15 cellular contexts compared by ENCODE assay signal in the genomic region with DNA sequence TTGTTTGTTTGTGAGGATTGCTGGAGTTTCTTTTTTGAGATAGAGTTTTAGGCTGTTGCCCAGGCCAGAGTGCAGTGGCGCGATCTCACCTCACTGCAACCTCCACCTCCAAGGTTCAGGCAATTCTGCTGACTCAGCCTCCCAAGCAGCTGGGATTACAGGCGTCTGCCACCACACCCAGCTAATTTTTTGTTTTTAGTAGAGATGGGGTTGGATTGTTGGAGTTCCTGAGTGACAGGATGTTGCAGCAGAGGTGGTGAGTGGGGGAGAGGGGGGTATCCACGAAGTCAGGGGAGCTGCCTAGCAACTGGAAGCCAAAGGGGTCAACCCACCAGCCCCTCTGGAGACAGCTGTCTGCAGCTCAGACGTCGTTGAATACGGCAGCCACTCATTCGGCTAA. TPM values are rescaled to one million over a fixed set of nuclear protein-coding genes. Genes with fewer than 3 reads are reported as not detected.
DNase-seq lines count a peak whose midpoint lies in the region; ATAC-seq, FAIRE-seq and TF ChIP-seq lines count a peak whose summit lies in the region.
"Not testable (repeated sequence)": the region's sequence is repeated elsewhere in the genome, so short reads cannot be mapped to it uniquely, and the experiment has no call there.
"Had no signal": no experiment of that assay in that cellular context is flagged by ENCODE, and none has a peak within 500 bp of the region (broad histone marks: within the 10 kb centered on the region; RNA-seq: fewer than 3 reads in every experiment).

No MANE protein-coding gene starts in this region.

- H3K4me1 ChIP-seq in A549, result peaks cover 16% of the 10 kb centered on the region
- H3K4me1 ChIP-seq in PC-3 (ENCODE audit: insufficient read depth, low read length); K562 (replicated peaks in 1 of 2; ENCODE audit: control insufficient read depth in 2 of 2, insufficient read depth in 2 of 2, low read length in 2 of 2); endothelial cell of umbilical vein (ENCODE audit: control insufficient read depth, extremely low read depth, insufficient read depth, low read length): not testable (repeated sequence)

- not testable (repeated sequence) for ATAC-seq in A549
- ATAC-seq in PC-3, result 0 out of 2 replicates have a peak, but pooled peaks have one; percentile 20
- ATAC-seq in K562, result peak; percentile 35; the same call in 2 of the 3 replicates

- 63% methylated on average over 6 of the region's 8 CpGs for WGBS in A549 (ENCODE audit: missing lambda C conversion rate)
- 2% methylated on average over 5 of the region's 8 CpGs for WGBS in K562 (ENCODE audit: insufficient coverage, low coverage, missing lambda C conversion rate)

- not testable (repeated sequence) for H3K36me3 ChIP-seq in PC-3 (ENCODE audit: low read depth, low read length); K562 (ENCODE audit: control insufficient read depth, insufficient read depth, low read length); endothelial cell of umbilical vein (ENCODE audit: control insufficient read depth in 2 of 2, extremely low read depth in 1 of 2, insufficient read depth in 2 of 2, low read length in 2 of 2)

- not testable (repeated sequence) for H3K9me3 ChIP-seq in A549; PC-3 (ENCODE audit: low read length); K562 (replicated peaks; ENCODE audit: control insufficient read depth, insufficient read depth, low read depth, low read length); endothelial cell of umbilical vein (replicated peaks; ENCODE audit: control insufficient read depth, insufficient read depth, low read length)

- in situ Hi-C loops in K562 (cut with MboI), result loop anchor here (10.0 kb wide), 1 partner anchor 65 kb away; no protein-coding TSS in a partner anchor

- H3K27ac Mint-ChIP-seq in activated CD4-positive, alpha-beta memory T cell treated with anti-CD3 and anti-CD28 coated beads, Interleukin-2, amount 10 ng/mL, durations not matched to agents 7 days and 5 days, result not testable (repeated sequence)

- TF ChIP-seq POLR2A in A549 (IDR thresholded peaks at IDR 0.05; ENCODE audit: low read length); K562 (conservative IDR thresholded peaks at IDR 0.05); endothelial cell of umbilical vein (IDR thresholded peaks at IDR 0.05; ENCODE audit: low read depth, low read length): not testable (repeated sequence)

- not testable (repeated sequence) for BruUV-seq in PC-3 (replicated peaks; lab: Mats Ljungman, UMichigan); K562 (replicated peaks; lab: Mats Ljungman, UMichigan); endothelial cell of umbilical vein (replicated peaks; lab: Mats Ljungman, UMichigan)

- CTCF ChIA-PET in A549 (lab: Yijun Ruan, JAX); PC-3 (lab: Charles Lee); K562 (lab: Yijun Ruan, JAX; ENCODE audit: low intra/inter-chr PET ratio); endothelial cell of umbilical vein (lab: Charles Lee): not testable (repeated sequence)
- CTCF ChIA-PET in activated CD4-positive, alpha-beta memory T cell treated with anti-CD3 and anti-CD28 coated beads, Interleukin-2, amount 10 ng/mL, durations not matched to agents 7 days and 5 days (lab: Charles Lee), result interaction anchor here (1.5 kb wide), 1 partner anchor 47 kb away, joined by 3 read pairs; no protein-coding TSS in a partner anchor

- not testable (repeated sequence) for H3K9ac ChIP-seq in PC-3 (ENCODE audit: low read length); K562 (ENCODE audit: insufficient read depth in 1 of 2, low read depth in 2 of 2, low read length in 2 of 2); endothelial cell of umbilical vein (replicated peaks; ENCODE audit: extremely low read depth, insufficient read depth, low read length)

- not testable (repeated sequence) for H3K27ac ChIP-seq in A549; PC-3 (ENCODE audit: low read length); K562 (ENCODE audit: extremely low read depth, low read depth, low read length); endothelial cell of umbilical vein (ENCODE audit: insufficient read depth, low read depth, low read length)

- dilution Hi-C loops in endothelial cell of umbilical vein (cut with MboI; ENCODE audit: extremely low pct_ligation_motif_present, low sequenced_read_pairs), result not testable (repeated sequence)

- H3K9me3 Mint-ChIP-seq in activated CD4-positive, alpha-beta memory T cell treated with anti-CD3 and anti-CD28 coated beads, Interleukin-2, amount 10 ng/mL, durations not matched to agents 7 days and 5 days, result not testable (repeated sequence)

- not testable (repeated sequence) for H3K36me3 Mint-ChIP-seq in activated CD4-positive, alpha-beta memory T cell treated with anti-CD3 and anti-CD28 coated beads, Interleukin-2, amount 10 ng/mL, durations not matched to agents 7 days and 5 days (ENCODE audit: low read depth)

- H4K20me1 ChIP-seq in PC-3 (ENCODE audit: low read length); K562 (replicated peaks; ENCODE audit: control insufficient read depth, insufficient read depth, low read length); endothelial cell of umbilical vein (replicated peaks; ENCODE audit: control insufficient read depth, extremely low read depth, insufficient read depth, low read length): not testable (repeated sequence)

- H3K79me2 ChIP-seq in PC-3 (ENCODE audit: low read length); K562 (ENCODE audit: control insufficient read depth, insufficient read depth, low read length); endothelial cell of umbilical vein (ENCODE audit: control insufficient read depth, insufficient read depth, low read length): not testable (repeated sequence)

- not testable (repeated sequence) for H3K4me2 ChIP-seq in A549; PC-3 (ENCODE audit: low read length); K562 (ENCODE audit: insufficient read depth, low read length); endothelial cell of umbilical vein (ENCODE audit: insufficient read depth, low read length)

- H3K27me3 Mint-ChIP-seq in activated CD4-positive, alpha-beta memory T cell treated with anti-CD3 and anti-CD28 coated beads, Interleukin-2, amount 10 ng/mL, durations not matched to agents 7 days and 5 days, result not testable (repeated sequence)

- DNase-seq in A549 (ENCODE audit: low read depth in 1 of 2, low spot score in 1 of 2); PC-3; K562 (ENCODE audit: extremely low read depth in 1 of 4, low spot score in 3 of 4); endothelial cell of umbilical vein (ENCODE audit: low read depth, low spot score): not testable (repeated sequence)
- DNase-seq in activated CD4-positive, alpha-beta memory T cell treated with anti-CD3 and anti-CD28 coated beads, Interleukin-2, amount 10 ng/mL, durations not matched to agents 7 days and 5 days, result peak; percentile 1

- not testable (repeated sequence) for H3K4me3 ChIP-seq in A549; PC-3 (ENCODE audit: low read length); K562; endothelial cell of umbilical vein (replicated peaks in 1 of 3; ENCODE audit: insufficient read depth in 1 of 3, low read depth in 1 of 3, low read length in 3 of 3)

- not testable (repeated sequence) for H3K4me1 Mint-ChIP-seq in activated CD4-positive, alpha-beta memory T cell treated with anti-CD3 and anti-CD28 coated beads, Interleukin-2, amount 10 ng/mL, durations not matched to agents 7 days and 5 days

- not testable (repeated sequence) for H3K4me3 Mint-ChIP-seq in activated CD4-positive, alpha-beta memory T cell treated with anti-CD3 and anti-CD28 coated beads, Interleukin-2, amount 10 ng/mL, durations not matched to agents 7 days and 5 days

- not testable (repeated sequence) for TF ChIP-seq EP300 in A549 (IDR thresholded peaks at IDR 0.05); K562 (IDR thresholded peaks at IDR 0.05; ENCODE audit: low read length)

- intact Hi-C loops in PC-3 (cut with micrococcal nuclease); K562 (cut with micrococcal nuclease); endothelial cell of umbilical vein (cut with micrococcal nuclease): not testable (repeated sequence)

- H3K9me1 ChIP-seq in K562 (ENCODE audit: control insufficient read depth, insufficient read depth, low read length); endothelial cell of umbilical vein (replicated peaks; ENCODE audit: control insufficient read depth, extremely low read depth, insufficient read depth, low read length): not testable (repeated sequence)

- TF ChIP-seq RAD21 in A549 (conservative IDR thresholded peaks at IDR 0.05 in 1 of 2, IDR thresholded peaks at IDR 0.05 in 1 of 2); K562 (CRISPR knock-in tag; conservative IDR thresholded peaks at IDR 0.05 in 1 of 2, IDR thresholded peaks at IDR 0.05 in 1 of 2): not testable (repeated sequence)

- FAIRE-seq in A549 (lab: Jason Lieb, UNC); K562 (lab: Jason Lieb, UNC): not testable (repeated sequence)
- peak; percentile 55 for FAIRE-seq in endothelial cell of umbilical vein (lab: Jason Lieb, UNC)

- not testable (repeated sequence) for H3K9me2 ChIP-seq in PC-3 (replicated peaks; ENCODE audit: low read length)

- not testable (repeated sequence) for H3K27me3 ChIP-seq in PC-3 (ENCODE audit: low read length); endothelial cell of umbilical vein (ENCODE audit: control insufficient read depth in 2 of 2, insufficient read depth in 2 of 2, low read length in 2 of 2)
- H3K27me3 ChIP-seq in K562 (ENCODE audit: control insufficient read depth in 2 of 2, insufficient read depth in 2 of 2, low read length in 2 of 2), result peaks cover 4 to 42% of the 10 kb centered on the region in 2 experiments; a peak in 3 of 5 replicates

- not testable (repeated sequence) for H3F3A ChIP-seq in PC-3 (ENCODE audit: low read length, unreplicated experiment)

- POLR2A ChIA-PET in A549 (lab: Yijun Ruan, JAX), result interaction anchor here (0.6 kb wide), 1 partner anchor 32 kb away, joined by 3 read pairs; no protein-coding TSS in a partner anchor
- POLR2A ChIA-PET in PC-3 (lab: Charles Lee; ENCODE audit: unreplicated experiment); activated CD4-positive, alpha-beta memory T cell treated with anti-CD3 and anti-CD28 coated beads, Interleukin-2, amount 10 ng/mL, durations not matched to agents 7 days and 5 days (lab: Charles Lee); K562 (lab: Yijun Ruan, JAX); endothelial cell of umbilical vein (lab: Charles Lee): not testable (repeated sequence)

- H2AFZ ChIP-seq in PC-3 (ENCODE audit: low read length); K562 (ENCODE audit: low read depth, low read length); endothelial cell of umbilical vein (ENCODE audit: low read depth, low read length): not testable (repeated sequence)

- TF ChIP-seq CTCF in A549 (IDR thresholded peaks at IDR 0.05); PC-3 (conservative IDR thresholded peaks at IDR 0.05; ENCODE audit: low read depth, low read length); K562 (IDR thresholded peaks at IDR 0.05 in 2 of 3, conservative IDR thresholded peaks at IDR 0.05 in 1 of 3; ENCODE audit: insufficient read depth in 2 of 3, low read depth in 1 of 3, low read length in 3 of 3); endothelial cell of umbilical vein (IDR thresholded peaks at IDR 0.05; ENCODE audit: extremely low read depth in 1 of 2, insufficient read depth in 1 of 2, low read depth in 1 of 2, low read length in 2 of 2): not testable (repeated sequence)

RNA-seq across cellular contexts. Expression of gene GPAT2, which starts 35.2 kb away (rescaled TPM):
- polyA plus RNA-seq in A549 (2011; rRNA removed) (not detected in 2 replicates), A549 (2017; fragmentation: RNase III; extraction: RNeasy Plus Mini Kit Qiagen cat#74134 plus additional on column Dnase treatment) (not detected in 3 replicates), K562 (2011; rRNA removed) (not detected in 2 replicates), K562 (2014; fragmentation: Illumina TruSeq; extraction: Trizol) (0.30 TPM in 2 replicates), K562 (2014; fragmentation: Nextera tagmentation; extraction: Ambion mirVana) (under 1 TPM in 1 of 2 experiments, not detected in 1; 0.01 TPM), K562 (2014; rRNA removed) (0.42 and 1.2 TPM in 2 replicates), endothelial cell of umbilical vein (10.3 and 11.1 TPM in 2 replicates)
- not detected in 2 replicates for polyA plus RNA-seq in A549 (2012; cell fraction: cytosol; rRNA removed)
- not detected in 2 replicates for polyA plus RNA-seq in A549 (2012; cell fraction: nucleus; rRNA removed)
- not detected in 2 replicates for polyA minus RNA-seq in A549 (2011; rRNA and poly(A)+ RNA removed)
- total RNA-seq in PC-3 (2014; rRNA removed) (not detected in 2 replicates), K562 (2014; rRNA removed) (0.14 and 0.33 TPM in 2 replicates), K562 (2014; rRNA removed; fragmentation: Illumina TruSeq; extraction: Trizol) (not detected in 2 replicates), K562 (2015; rRNA removed; fragmentation: Illumina TruSeq; extraction: Trizol) (0.11 and 0.38 TPM in 2 replicates), K562 (2021) (0.33 and 0.94 TPM in 2 replicates), endothelial cell of umbilical vein (6.6 and 14.2 TPM in 2 replicates)
- 1 to 10 TPM; 6.9 to 7.1 TPM for total RNA-seq in activated CD4-positive, alpha-beta memory T cell treated with anti-CD3 and anti-CD28 coated beads, Interleukin-2, amount 10 ng/mL, durations not matched to agents 7 days and 5 days
- total RNA-seq in K562 (2011; cell fraction: chromatin; rRNA removed; ENCODE audit: low replicate concordance), result 0.12 TPM in 2 replicates
- under 0.01 and 0.39 TPM in 2 replicates for total RNA-seq in K562 (2011; cell fraction: nucleolus; rRNA removed)
- not detected in 2 replicates for total RNA-seq in K562 (2011; cell fraction: nucleoplasm; rRNA removed)
- polyA plus RNA-seq in K562 (2011; cell fraction: cytosol; rRNA removed), result 0.03 and 0.25 TPM in 2 replicates
- 0.34 and 0.55 TPM in 2 replicates for polyA plus RNA-seq in K562 (2011; cell fraction: nucleus; rRNA removed)
- 0.33 and 1.1 TPM in 2 replicates for polyA plus RNA-seq in K562 (2012)
- polyA minus RNA-seq in K562 (2011; rRNA and poly(A)+ RNA removed), result not detected in 2 replicates
- not detected in 2 replicates for polyA minus RNA-seq in K562 (2011; cell fraction: cytosol; rRNA and poly(A)+ RNA removed)
- 0.11 and 0.94 TPM in 2 replicates for polyA minus RNA-seq in K562 (2011; cell fraction: nucleus; rRNA and poly(A)+ RNA removed)
- 8.8 and 8.9 TPM in 2 replicates for polyA plus RNA-seq in endothelial cell of umbilical vein (2011; cell fraction: cytosol; rRNA removed)
- 36.6 TPM in 2 replicates for polyA plus RNA-seq in endothelial cell of umbilical vein (2011; cell fraction: nucleus; rRNA removed)
- 0.55 and 0.62 TPM in 2 replicates for polyA plus RNA-seq in endothelial cell of umbilical vein (2012)
- polyA minus RNA-seq in endothelial cell of umbilical vein, result 8.6 and 8.8 TPM in 2 replicates
- polyA minus RNA-seq in endothelial cell of umbilical vein (2011; cell fraction: cytosol; rRNA and poly(A)+ RNA removed), result not detected
- 5.4 and 6.4 TPM in 2 replicates for polyA minus RNA-seq in endothelial cell of umbilical vein (2011; cell fraction: nucleus; rRNA and poly(A)+ RNA removed)
- total RNA-seq: A172, A673, Daoy, G401, GM12878 had no signal

RNA-seq across cellular contexts. Expression of gene ADRA2B, which starts 46.5 kb away (rescaled TPM):
- 0.03 TPM in 2 replicates for polyA plus RNA-seq in A549 (2011; rRNA removed)
- 0.03 and 0.05 TPM in 2 replicates for polyA plus RNA-seq in A549 (2012; cell fraction: cytosol; rRNA removed)
- 0.13 and 0.14 TPM in 2 replicates for polyA plus RNA-seq in A549 (2012; cell fraction: nucleus; rRNA removed)
- polyA plus RNA-seq in A549 (2017; fragmentation: RNase III; extraction: RNeasy Plus Mini Kit Qiagen cat#74134 plus additional on column Dnase treatment), result 0.04 to 0.07 TPM (median 0.05 TPM) in 3 replicates
- polyA minus RNA-seq in A549 (2011; rRNA and poly(A)+ RNA removed), result 0.17 TPM in 1 of 2 replicates, not detected in the other
- 0.12 TPM in 1 of 2 replicates, not detected in the other for total RNA-seq in PC-3 (2014; rRNA removed)
- total RNA-seq in activated CD4-positive, alpha-beta memory T cell treated with anti-CD3 and anti-CD28 coated beads, Interleukin-2, amount 10 ng/mL, durations not matched to agents 7 days and 5 days, result under 1 TPM in 1 of 2 experiments, not detected in 1; 0.05 TPM
- total RNA-seq in K562 (2011; cell fraction: chromatin; rRNA removed; ENCODE audit: low replicate concordance), result 0.07 and 0.11 TPM in 2 replicates
- 0.13 and 0.17 TPM in 2 replicates for total RNA-seq in K562 (2011; cell fraction: nucleolus; rRNA removed)
- total RNA-seq in K562 (2011; cell fraction: nucleoplasm; rRNA removed), result not detected in 2 replicates
- total RNA-seq in K562 (2014; rRNA removed), result not detected in 2 replicates
- total RNA-seq in K562 (2014; rRNA removed; fragmentation: Illumina TruSeq; extraction: Trizol), result not detected in 2 replicates
- total RNA-seq in K562 (2015; rRNA removed; fragmentation: Illumina TruSeq; extraction: Trizol), result not detected in 2 replicates
- not detected in 2 replicates for total RNA-seq in K562 (2021)
- polyA plus RNA-seq in K562 (2011; rRNA removed), result not detected in 2 replicates
- 0.04 TPM in 1 of 2 replicates, not detected in the other for polyA plus RNA-seq in K562 (2011; cell fraction: cytosol; rRNA removed)
- polyA plus RNA-seq in K562 (2011; cell fraction: nucleus; rRNA removed), result 0.14 and 0.27 TPM in 2 replicates
- 0.03 TPM in 1 of 2 replicates, not detected in the other for polyA plus RNA-seq in K562 (2012)
- not detected in 2 replicates for polyA plus RNA-seq in K562 (2014; fragmentation: Illumina TruSeq; extraction: Trizol)
- not detected for polyA plus RNA-seq in K562 (2014; fragmentation: Nextera tagmentation; extraction: Ambion mirVana)
- polyA plus RNA-seq in K562 (2014; rRNA removed), result not detected in 2 replicates
- not detected in 2 replicates for polyA minus RNA-seq in K562 (2011; rRNA and poly(A)+ RNA removed)
- polyA minus RNA-seq in K562 (2011; cell fraction: cytosol; rRNA and poly(A)+ RNA removed), result not detected in 2 replicates
- not detected in 2 replicates for polyA minus RNA-seq in K562 (2011; cell fraction: nucleus; rRNA and poly(A)+ RNA removed)
- not detected in 2 replicates for total RNA-seq in endothelial cell of umbilical vein
- polyA plus RNA-seq in endothelial cell of umbilical vein, result 0.03 TPM in 1 of 2 replicates, not detected in the other
- not detected in 2 replicates for polyA plus RNA-seq in endothelial cell of umbilical vein (2011; cell fraction: cytosol; rRNA removed)
- polyA plus RNA-seq in endothelial cell of umbilical vein (2011; cell fraction: nucleus; rRNA removed), result not detected in 2 replicates
- not detected in 2 replicates for polyA plus RNA-seq in endothelial cell of umbilical vein (2012)
- not detected in 2 replicates for polyA minus RNA-seq in endothelial cell of umbilical vein
- not detected for polyA minus RNA-seq in endothelial cell of umbilical vein (2011; cell fraction: cytosol; rRNA and poly(A)+ RNA removed)
- not detected in 2 replicates for polyA minus RNA-seq in endothelial cell of umbilical vein (2011; cell fraction: nucleus; rRNA and poly(A)+ RNA removed)
- total RNA-seq: A172; A673; CD4-positive, alpha-beta memory T cell; Daoy; G401 had no signal
- polyA plus RNA-seq: AG04450; CD14-positive monocyte; CD4-positive, alpha-beta memory T cell; CD4-positive, CD25-positive, alpha-beta regulatory T cell; CD8-positive, alpha-beta memory T cell had no signal
